8 cellular contexts compared by ENCODE assay signal in the genomic region with DNA sequence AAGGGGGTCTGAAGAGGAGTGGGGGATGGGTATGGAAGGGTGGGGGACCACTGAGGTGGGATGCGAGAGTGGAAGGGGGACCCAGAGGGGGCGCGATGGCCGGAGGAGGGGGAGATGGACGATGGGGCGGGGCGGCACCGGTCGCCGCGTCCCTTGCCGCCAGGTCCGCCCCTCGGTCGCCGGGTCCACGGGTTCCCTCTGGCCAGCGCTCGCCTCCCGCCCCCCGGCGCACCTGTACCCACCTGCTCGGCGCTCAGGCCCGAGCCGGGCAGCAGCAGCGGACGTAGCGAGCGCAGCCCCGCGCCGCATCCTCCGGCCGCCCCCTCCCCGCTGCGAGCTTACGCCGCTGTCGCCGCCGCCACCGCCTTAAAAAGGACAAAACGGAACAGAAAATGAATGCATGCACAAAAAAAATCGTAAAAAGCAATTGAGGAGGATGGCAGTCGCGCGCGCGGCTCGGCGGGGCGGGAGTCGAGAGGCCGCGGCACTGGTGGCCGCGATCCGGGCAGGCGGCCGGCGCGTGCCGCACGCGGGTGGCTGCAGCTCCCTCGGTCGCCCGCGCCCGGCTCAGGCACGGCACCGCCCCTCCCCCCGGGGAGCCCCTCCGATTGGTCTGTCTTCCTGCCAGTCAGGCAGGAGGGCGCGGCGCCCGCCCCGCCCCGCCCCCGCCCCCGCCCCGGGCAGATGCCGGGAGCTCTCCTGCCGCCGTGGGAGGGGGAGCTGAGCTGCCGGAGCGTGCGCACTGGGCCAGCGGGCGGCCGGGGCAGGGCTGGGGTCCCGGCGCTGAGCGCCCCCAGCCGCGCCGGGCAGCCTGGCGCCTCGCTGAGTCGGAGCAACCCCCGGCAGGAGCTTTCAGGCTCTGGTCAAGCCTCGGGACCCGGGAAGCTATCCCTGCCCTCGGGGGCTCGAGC. TPM values are rescaled to one million over a fixed set of nuclear protein-coding genes. Genes with fewer than 3 reads are reported as not detected.
DNase-seq lines count a peak whose midpoint lies in the region; ATAC-seq, FAIRE-seq and TF ChIP-seq lines count a peak whose summit lies in the region.

A gene (minus strand): TSS at position 539 of the 911 bp plus-strand sequence. CDS start 87,699 bp downstream, outside the sequence.

- H3K4me1 Mint-ChIP-seq in activated naive CD4-positive, alpha-beta T cell treated with anti-CD3 and anti-CD28 coated beads, Interleukin-2, amount 50 U/mL, for 24 hours, result peaks cover 19% of the 10 kb centered on the region

- no peaks in the 10 kb centered on the region for H3K27me3 ChIP-seq in BE2C
- peaks cover 30 to 56% (median 40%) of the 10 kb centered on the region in 9 donors for H3K27me3 ChIP-seq in heart left ventricle

- no peak for TF ChIP-seq POLR2A in heart left ventricle (IDR thresholded peaks at IDR 0.05)

- peak; percentile 91 for DNase-seq in BE2C
- DNase-seq in SHP77 (lab: John Stamatoyannopoulos, UW), result peak; percentile 20 to 38
- peak; percentile 55 to 86 (median 71) for DNase-seq in heart left ventricle
- peak; percentile 77 for DNase-seq in putamen (ENCODE audit: low spot score)
- DNase-seq in urothelium cell line (ENCODE audit: low spot score), result peak; percentile 93

- ATAC-seq in GM19023 (IDR thresholded peaks at IDR 0.05; ENCODE audit: unreplicated experiment) (peak; percentile 79), HG03196 (IDR thresholded peaks at IDR 0.05; ENCODE audit: unreplicated experiment) (peak; percentile 78), heart left ventricle (peak; percentile 43 to 90 (median 82))

- H3K4me3 ChIP-seq in BE2C (ENCODE audit: low read depth, low read length), result peak within 1 kb of the TSS; percentile 65
- peak within 1 kb of the TSS; percentile 20 to 66 (median 52) for H3K4me3 ChIP-seq in heart left ventricle

- no peak for FAIRE-seq in urothelium cell line (lab: Jason Lieb, UNC)

- H3K4me1 ChIP-seq in BE2C, result peaks cover 8% of the 10 kb centered on the region; the same call in 1 of the 2 replicates
- H3K4me1 ChIP-seq in heart left ventricle, result peaks cover 0 to 24% (median 7%) of the 10 kb centered on the region in 12 donors

- H3K36me3 ChIP-seq in BE2C (no peaks in the 10 kb centered on the region), heart left ventricle (no peaks in the 10 kb centered on the region)

- WGBS in heart left ventricle, 4 donors, result 1 to 3% (median 1%) methylated on average over 75 to 107 of the region's 107 CpGs

- H3K9me3 Mint-ChIP-seq in activated naive CD4-positive, alpha-beta T cell treated with anti-CD3 and anti-CD28 coated beads, Interleukin-2, amount 50 U/mL, for 24 hours, result peaks cover 4% of the 10 kb centered on the region

- intact Hi-C loops in heart left ventricle (cut with DNase I), result no loop called here

- H3K36me3 Mint-ChIP-seq in activated naive CD4-positive, alpha-beta T cell treated with anti-CD3 and anti-CD28 coated beads, Interleukin-2, amount 50 U/mL, for 24 hours, result no peaks in the 10 kb centered on the region

- no peak within 1 kb of the TSS for H3K27ac Mint-ChIP-seq in activated naive CD4-positive, alpha-beta T cell treated with anti-CD3 and anti-CD28 coated beads, Interleukin-2, amount 50 U/mL, for 24 hours

- TF ChIP-seq CTCF in BE2C (IDR thresholded peaks at IDR 0.05; ENCODE audit: low read depth, low read length) (no peak), heart left ventricle (IDR thresholded peaks at IDR 0.05) (no peak)

- H3K9me3 ChIP-seq in BE2C, result no peaks in the 10 kb centered on the region; the same call in 1 of the 2 replicates
- peaks cover 0 to 7% (median 0%) of the 10 kb centered on the region in 12 donors for H3K9me3 ChIP-seq in heart left ventricle

- H3K4me3 Mint-ChIP-seq in activated naive CD4-positive, alpha-beta T cell treated with anti-CD3 and anti-CD28 coated beads, Interleukin-2, amount 50 U/mL, for 24 hours, result peak within 1 kb of the TSS; percentile 75

- H3K27me3 Mint-ChIP-seq in activated naive CD4-positive, alpha-beta T cell treated with anti-CD3 and anti-CD28 coated beads, Interleukin-2, amount 50 U/mL, for 24 hours, result peaks cover 26% of the 10 kb centered on the region

- H3K27ac ChIP-seq in heart left ventricle, result peak within 1 kb of the TSS in 1 of 12 donors; percentile 62

RNA-seq across cellular contexts. Expression of the gene that starts here (rescaled TPM):
- polyA plus RNA-seq in BE2C (2012; ENCODE audit: insufficient read depth, insufficient read length, low read depth), result 6.5 TPM
- under 1 TPM in 3 of 9 donors, not detected in 6; 0.23 to 0.99 (median 0.38) TPM for total RNA-seq in heart left ventricle
- polyA plus RNA-seq in heart left ventricle, result under 1 TPM; 0.01 to 0.08 TPM

Comparison
In these comparisons a context has a peak if more than half of its experiments do, and no peak if none do; other contexts are left out.
1. Peak in DNase-seq, ATAC-seq and H3K4me3 ChIP-seq in heart left ventricle; RNA of the gene not detected or under 1 TPM.
2. DNase-seq: peak in every context shown above with its lines; median percentile 93 in urothelium cell line; 91 in BE2C; 77 in putamen; 71 in heart left ventricle; 29 in SHP77.